In the genomic region with DNA sequence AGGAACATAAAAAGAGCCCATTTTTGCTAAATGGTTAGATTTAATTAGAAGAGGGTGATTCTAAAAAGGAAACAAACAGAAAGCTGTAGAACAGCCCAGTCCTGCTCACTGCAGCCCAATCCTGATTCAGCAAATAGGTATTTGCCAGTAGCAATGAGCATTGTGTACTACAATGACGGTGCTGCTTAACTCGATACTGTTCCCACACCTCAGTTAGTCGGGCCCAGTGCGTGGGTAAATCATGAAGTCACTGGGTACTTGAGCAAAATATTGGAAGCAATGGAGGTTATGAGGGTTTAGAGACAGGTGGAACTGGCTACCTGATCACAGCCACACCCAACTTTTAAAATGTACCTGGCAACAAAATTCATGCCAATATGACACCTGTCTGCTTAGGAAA, we compare ENCODE assay signal across 14 cellular contexts.
DNase-seq lines count a peak whose midpoint lies in the region; ATAC-seq and TF ChIP-seq lines count a peak whose summit lies in the region.
"Had no signal": no experiment of that assay in that cellular context is flagged by ENCODE, and none has a peak within 500 bp of the region (broad histone marks: within the 10 kb centered on the region; RNA-seq: fewer than 3 reads in every experiment).

No MANE protein-coding gene starts in this region.

- H3K27me3 ChIP-seq in kidney epithelial cell (ENCODE audit: control insufficient read depth, insufficient read depth, low read length) = no peaks in the 10 kb centered on the region

- H3K4me1 Mint-ChIP-seq in MCF 10A (ENCODE audit: insufficient read depth, unreplicated experiment) = peaks cover 30% of the 10 kb centered on the region
- H3K4me1 Mint-ChIP-seq: activated naive CD8-positive, alpha-beta T cell treated with anti-CD3 and anti-CD28 coated beads, Interleukin-2, amount 10 ng/mL, durations not matched to agents 7 days and 5 days had no signal

- POLR2A ChIA-PET in AG04449 (lab: Yijun Ruan, JAX) (no interaction called here), MCF 10A (lab: Yijun Ruan, JAX) (interaction anchor here (0.6 kb wide), 1 partner anchor 374 kb away, joined by 3 read pairs; no protein-coding TSS in a partner anchor)

- H3K4me3 Mint-ChIP-seq in MCF 10A (ENCODE audit: unreplicated experiment) = no peak overlapping the region
- H3K4me3 Mint-ChIP-seq: activated CD8-positive, alpha-beta T cell treated with anti-CD3 and anti-CD28 coated beads, Interleukin-2, amount 10 ng/mL, durations not matched to agents 7 days and 5 days; activated naive CD8-positive, alpha-beta T cell treated with anti-CD3 and anti-CD28 coated beads, Interleukin-2, amount 10 ng/mL, durations not matched to agents 7 days and 5 days had no signal

- no peaks in the 10 kb centered on the region for H3K9me3 Mint-ChIP-seq in MCF 10A (ENCODE audit: unreplicated experiment)
- H3K9me3 Mint-ChIP-seq: activated naive CD8-positive, alpha-beta T cell treated with anti-CD3 and anti-CD28 coated beads, Interleukin-2, amount 10 ng/mL, durations not matched to agents 7 days and 5 days had no signal

- ATAC-seq in GM21619 (IDR thresholded peaks at IDR 0.05; ENCODE audit: unreplicated experiment) = no peak
- ATAC-seq: activated CD8-positive, alpha-beta T cell treated with anti-CD3 and anti-CD28 coated beads, Interleukin-2, amount 10 ng/mL, durations not matched to agents 7 days and 5 days; HCT116 had no signal

- peak; percentile 16 for DNase-seq in AG04449 (ENCODE audit: low read depth, low spot score)
- peak; percentile 41 for DNase-seq in LHCN-M2 (ENCODE audit: low read depth)
- DNase-seq in MCF 10A (ENCODE audit: unreplicated experiment) = peak; percentile 83
- peak; percentile 52 for DNase-seq in kidney epithelial cell (ENCODE audit: low read depth)
- no peak for DNase-seq in activated CD8-positive, alpha-beta memory T cell treated with anti-CD3 and anti-CD28 coated beads, Interleukin-2, amount 50 U/mL, for 48 hours
- no peak for DNase-seq in activated T-cell treated with anti-CD3 and anti-CD28 coated beads, Interleukin-2, amount 50 U/mL, for 1 hour
- no peak for DNase-seq in NOMO-1 treated with DMSO at 0.1 percent for 48 hours (lab: John Stamatoyannopoulos, UW; ENCODE audit: unreplicated experiment)
- DNase-seq: activated CD8-positive, alpha-beta T cell treated with anti-CD3 and anti-CD28 coated beads, Interleukin-2, amount 10 ng/mL, durations not matched to agents 7 days and 5 days; activated naive CD8-positive, alpha-beta T cell treated with anti-CD3 and anti-CD28 coated beads, Interleukin-2, amount 10 ng/mL, durations not matched to agents 7 days and 5 days; effector CD8-positive, alpha-beta T cell; NCI-H526; SW 1271 had no signal

- no TSS peak for BruUV-seq in MCF 10A (replicated peaks; lab: Mats Ljungman, UMichigan)

- H3K27ac Mint-ChIP-seq in MCF 10A (ENCODE audit: low read depth, unreplicated experiment) = peak overlapping the region; percentile 80
- H3K27ac Mint-ChIP-seq: activated CD8-positive, alpha-beta T cell treated with anti-CD3 and anti-CD28 coated beads, Interleukin-2, amount 10 ng/mL, durations not matched to agents 7 days and 5 days; activated naive CD8-positive, alpha-beta T cell treated with anti-CD3 and anti-CD28 coated beads, Interleukin-2, amount 10 ng/mL, durations not matched to agents 7 days and 5 days had no signal

- intact Hi-C loops in MCF 10A (cut with micrococcal nuclease) = no loop called here

- CTCF ChIA-PET in AG04449 (lab: Yijun Ruan, JAX) (interaction anchor here (1.4 kb wide), 1 partner anchor 19 kb away, joined by 3 read pairs; no protein-coding TSS in a partner anchor), MCF 10A (lab: Yijun Ruan, JAX) (no interaction called here)

- H3K36me3 Mint-ChIP-seq in MCF 10A (ENCODE audit: insufficient read depth, unreplicated experiment) = peaks cover 5% of the 10 kb centered on the region
- H3K36me3 Mint-ChIP-seq: activated naive CD8-positive, alpha-beta T cell treated with anti-CD3 and anti-CD28 coated beads, Interleukin-2, amount 10 ng/mL, durations not matched to agents 7 days and 5 days had no signal

- H3K4me3 ChIP-seq in AG04449 (ENCODE audit: low read depth, low read length) = no peak overlapping the region
- no peak overlapping the region for H3K4me3 ChIP-seq in kidney epithelial cell (ENCODE audit: low read depth, low read length)

- no peaks in the 10 kb centered on the region for H3K36me3 ChIP-seq in kidney epithelial cell (ENCODE audit: control insufficient read depth, insufficient read depth, low read length)

- H3K27me3 Mint-ChIP-seq in MCF 10A (ENCODE audit: insufficient read depth, unreplicated experiment) = no peaks in the 10 kb centered on the region
- H3K27me3 Mint-ChIP-seq: activated naive CD8-positive, alpha-beta T cell treated with anti-CD3 and anti-CD28 coated beads, Interleukin-2, amount 10 ng/mL, durations not matched to agents 7 days and 5 days had no signal

- TF ChIP-seq CTCF in AG04449 (IDR thresholded peaks at IDR 0.05; ENCODE audit: insufficient read depth, low read length, missing control alignments) = no peak
- no peak for TF ChIP-seq CTCF in MCF 10A (IDR thresholded peaks at IDR 0.05; ENCODE audit: unreplicated experiment)
- no peak for TF ChIP-seq CTCF in kidney epithelial cell (IDR thresholded peaks at IDR 0.05; ENCODE audit: insufficient read depth, low read length, poor library complexity, severe bottlenecking)

Comparison
In these comparisons a context has a peak if more than half of its experiments do, and no peak if none do; other contexts are left out.
1. DNase-seq: peak in AG04449 (single experiment), LHCN-M2 (single experiment), MCF 10A (single experiment) and kidney epithelial cell (single experiment); none in activated CD8-positive, alpha-beta memory T cell treated with anti-CD3 and anti-CD28 coated beads, Interleukin-2, amount 50 U/mL, for 48 hours (single experiment), activated T-cell treated with anti-CD3 and anti-CD28 coated beads, Interleukin-2, amount 50 U/mL, for 1 hour (single experiment) and NOMO-1 treated with DMSO at 0.1 percent for 48 hours (single experiment).